In genomic region chr2:231245253-231246094, GRCh38 we compare ENCODE assay signal across 11 cellular contexts. TPM values are rescaled to one million over a fixed set of nuclear protein-coding genes. Genes with fewer than 3 reads are reported as not detected.
DNase-seq lines count a peak whose midpoint lies in the region; ATAC-seq, FAIRE-seq and TF ChIP-seq lines count a peak whose summit lies in the region.
"Had no signal": no experiment of that assay in that cellular context is flagged by ENCODE, and none has a peak within 500 bp of the region (broad histone marks: within the 10 kb centered on the region; RNA-seq: fewer than 3 reads in every experiment).

No MANE protein-coding gene starts in this region.

- ATAC-seq in left lobe of liver (peak; percentile 23), HG03045 (IDR thresholded peaks at IDR 0.05; ENCODE audit: unreplicated experiment) (no peak), HG03378 (IDR thresholded peaks at IDR 0.05; ENCODE audit: unreplicated experiment) (no peak)

- H3K9me3 ChIP-seq in WERI-Rb-1 (ENCODE audit: severe bottlenecking), result no peaks in the 10 kb centered on the region
- no peaks in the 10 kb centered on the region for H3K9me3 ChIP-seq in MM.1S (replicated peaks; ENCODE audit: insufficient read depth, low read length)

- TF ChIP-seq CTCF in WERI-Rb-1 (IDR thresholded peaks at IDR 0.05; ENCODE audit: low read depth, low read length) (peak; percentile 14; the same call in 1 of the 2 replicates), MM.1S (IDR thresholded peaks at IDR 0.05; ENCODE audit: low read length) (no peak)

- no peak overlapping the region for H3K9ac ChIP-seq in MM.1S (ENCODE audit: low read length)

- no peak overlapping the region for H3K4me3 ChIP-seq in WERI-Rb-1 (ENCODE audit: low read depth, low read length)
- no peak overlapping the region for H3K4me3 ChIP-seq in MM.1S (ENCODE audit: low read length)

- FAIRE-seq in HTR-8/SVneo (lab: Jason Lieb, UNC), result no peak

- no peaks in the 10 kb centered on the region for H3K27me3 ChIP-seq in WERI-Rb-1 (ENCODE audit: insufficient read depth, low read depth, severe bottlenecking)
- H3K27me3 ChIP-seq in MM.1S (replicated peaks; ENCODE audit: insufficient read depth, low read length), result no peaks in the 10 kb centered on the region

- H3K27ac ChIP-seq in WERI-Rb-1 (no peak overlapping the region), MM.1S (ENCODE audit: low read length) (no peak overlapping the region)

- no peaks in the 10 kb centered on the region for H3F3A ChIP-seq in MM.1S (ENCODE audit: insufficient read depth, low read length)

- H3K9me2 ChIP-seq in MM.1S (replicated peaks; ENCODE audit: insufficient read depth, low read length), result no peaks in the 10 kb centered on the region

- peaks cover 13% of the 10 kb centered on the region; the same call in 1 of the 2 replicates for H3K36me3 ChIP-seq in WERI-Rb-1
- no peaks in the 10 kb centered on the region for H3K36me3 ChIP-seq in MM.1S (replicated peaks; ENCODE audit: insufficient read depth, low read length)

- H3K4me2 ChIP-seq in MM.1S (ENCODE audit: low read depth, low read length), result no peak overlapping the region

- no peaks in the 10 kb centered on the region for H3K4me1 ChIP-seq in MM.1S (ENCODE audit: low read length)

- H3K79me2 ChIP-seq in MM.1S (ENCODE audit: low read length), result no peaks in the 10 kb centered on the region

- no peak overlapping the region for H2AFZ ChIP-seq in MM.1S (ENCODE audit: low read length)

- peak; percentile 12 for DNase-seq in ELR (ENCODE audit: low read depth)
- DNase-seq in HTR-8/SVneo (ENCODE audit: insufficient read length, low spot score), result peak; percentile 25
- no peak for DNase-seq in WERI-Rb-1
- DNase-seq in left lobe of liver (ENCODE audit: low spot score), result no peak
- DNase-seq in MM.1S, result no peak
- no peak for DNase-seq in KG1 (lab: John Stamatoyannopoulos, UW)
- DNase-seq: activated naive CD4-positive, alpha-beta T cell treated with Interleukin-2 at 50 U/mL for 16 hours; left cardiac atrium; NCI-H2107 had no signal

- H4K20me1 ChIP-seq in MM.1S (ENCODE audit: insufficient read depth, low read length), result no peaks in the 10 kb centered on the region

RNA-seq across cellular contexts. Expression of gene ARMC9, which starts 47.0 kb away (rescaled TPM):
- total RNA-seq in left lobe of liver, result 1.9 TPM

Comparison
In these comparisons a context has a peak if more than half of its experiments do, and no peak if none do; other contexts are left out.
1. DNase-seq: peak in ELR (single experiment) and HTR-8/SVneo (single experiment); none in WERI-Rb-1 (single experiment), left lobe of liver (single experiment), MM.1S (single experiment) and KG1 (single experiment).